ENCODE assay signal across 19 cellular contexts in genomic region chr16:82384017-82384416, GRCh38.
"Had no signal": no experiment of that assay in that cellular context is flagged by ENCODE, and none has a peak within 500 bp of the region (broad histone marks: within the 10 kb centered on the region; RNA-seq: fewer than 3 reads in every experiment).

No MANE protein-coding gene starts in this region.

- H3K27me3 ChIP-seq: adrenal gland, breast epithelium, esophagus squamous epithelium, neural progenitor cell, tibial artery had no signal

- H3K36me3 ChIP-seq: adrenal gland, breast epithelium, esophagus squamous epithelium, neural progenitor cell, tibial artery had no signal

- H3K4me1 ChIP-seq: adrenal gland, breast epithelium, esophagus squamous epithelium, neural progenitor cell had no signal

- H3K9me3 ChIP-seq: adrenal gland, breast epithelium, esophagus squamous epithelium, tibial artery had no signal

- H3K9me3 Mint-ChIP-seq: dendritic cell treated with granulocyte-macrophage colony-stimulating factor and Interleukin-4, amounts not matched to agents 40 ng/mL and 50 ng/mL, for 4 days; neural progenitor cell had no signal

- H3K4me3 ChIP-seq: adrenal gland, breast epithelium, esophagus squamous epithelium, neural progenitor cell, tibial artery had no signal

- FAIRE-seq: astrocyte had no signal

- ATAC-seq: activated naive CD4-positive, alpha-beta T cell treated with anti-CD3 and anti-CD28 coated beads, Interleukin-2, amount 50 U/mL, for 72 hours; left ventricle myocardium superior had no signal

- H3K36me3 Mint-ChIP-seq: neural progenitor cell had no signal

- H3K4me1 Mint-ChIP-seq: neural progenitor cell had no signal

- DNase-seq: activated CD4-positive, alpha-beta T cell treated with anti-CD3 and anti-CD28 coated beads, Interleukin-2, amount 50 U/mL, for 1 hour; activated CD8-positive, alpha-beta memory T cell treated with anti-CD3 and anti-CD28 coated beads, Interleukin-2, amount 50 U/mL, for 48 hours; activated effector memory CD4-positive, alpha-beta T cell treated with anti-CD3 and anti-CD28 coated beads, Interleukin-2, amount 50 U/mL, for 16 hours; activated T-cell treated with anti-CD3 and anti-CD28 coated beads, Interleukin-2, amount 50 U/mL, for 72 hours; adrenal gland; effector memory CD4-positive, alpha-beta T cell; esophagus squamous epithelium; left ventricle myocardium superior; stimulated activated CD4-positive, alpha-beta T cell treated with anti-CD3 and anti-CD28 coated beads, Interleukin-12 subunit alpha, Interleukin-12 subunit beta, amount 100 ng/mL, for 4 hours; stimulated activated CD4-positive, alpha-beta T cell treated with anti-CD3 and anti-CD28 coated beads, Interleukin-1b, Interleukin-23, amount 100 ng/mL, for 48 hours; stimulated activated CD8-positive, alpha-beta memory T cell treated with anti-CD3 and anti-CD28 coated beads, Interleukin-4, amount 100 ng/mL, for 48 hours; stimulated activated naive CD4-positive, alpha-beta T cell treated with Interleukin-2 at 50 U/mL for 16 hours; tibial artery had no signal

- H3K27me3 Mint-ChIP-seq: dendritic cell treated with granulocyte-macrophage colony-stimulating factor and Interleukin-4, amounts not matched to agents 40 ng/mL and 50 ng/mL, for 4 days had no signal

- H3K27ac Mint-ChIP-seq: activated naive CD4-positive, alpha-beta T cell treated with anti-CD3 and anti-CD28 coated beads, Interleukin-2, amount 50 U/mL, for 72 hours; activated T-cell treated with anti-CD3 and anti-CD28 coated beads, Interleukin-2, amount 50 U/mL, for 72 hours; dendritic cell treated with granulocyte-macrophage colony-stimulating factor and Interleukin-4, amounts not matched to agents 40 ng/mL and 50 ng/mL, for 4 days; neural progenitor cell; progenitor cell of endocrine pancreas had no signal

- H3K4me3 Mint-ChIP-seq: activated T-cell treated with anti-CD3 and anti-CD28 coated beads, Interleukin-2, amount 50 U/mL, for 72 hours; dendritic cell treated with granulocyte-macrophage colony-stimulating factor and Interleukin-4, amounts not matched to agents 40 ng/mL and 50 ng/mL, for 4 days; neural progenitor cell had no signal
